11 cellular contexts compared by ENCODE assay signal in the genomic region with DNA sequence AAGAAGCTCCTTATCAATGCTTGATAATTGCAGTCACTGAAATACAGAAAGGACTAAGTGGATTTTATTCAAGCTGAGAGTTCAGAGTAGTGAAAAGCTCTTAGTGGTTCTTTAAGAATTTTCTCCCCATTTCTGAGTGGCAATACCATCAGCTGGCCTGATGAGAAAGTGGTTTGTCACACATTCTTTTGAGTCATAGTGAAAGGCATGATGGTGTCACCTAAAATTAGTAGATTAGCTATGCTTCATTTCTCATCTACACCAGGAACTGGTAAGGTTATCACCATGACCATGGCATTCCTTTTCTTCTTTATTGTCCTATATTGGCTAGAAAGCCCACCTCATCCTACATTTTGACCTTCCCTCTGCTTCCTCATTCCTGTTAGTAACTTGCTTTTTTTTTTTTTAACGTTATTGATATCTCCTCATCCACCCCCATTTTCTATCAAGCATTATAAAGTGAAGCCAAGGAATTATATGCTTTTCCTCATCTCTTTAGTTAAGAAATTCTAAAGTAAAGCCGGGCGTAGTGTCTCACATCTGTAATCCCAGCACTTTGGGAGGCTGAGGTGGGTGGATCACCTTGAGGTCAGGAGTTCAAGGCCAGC.
DNase-seq lines count a peak whose midpoint lies in the region; ATAC-seq, FAIRE-seq and TF ChIP-seq lines count a peak whose summit lies in the region.
"Had no signal": no experiment of that assay in that cellular context is flagged by ENCODE, and none has a peak within 500 bp of the region (broad histone marks: within the 10 kb centered on the region; RNA-seq: fewer than 3 reads in every experiment).

No MANE protein-coding gene starts in this region.

- POLR2A ChIA-PET in activated CD8-positive, alpha-beta T cell treated with anti-CD3 and anti-CD28 coated beads for 36 hours (lab: Charles Lee): interaction anchor here (1.2 kb wide), 1 partner anchor 69 kb away, joined by 3 read pairs; no protein-coding TSS in a partner anchor
- POLR2A ChIA-PET in activated CD8-positive, alpha-beta T cell treated with anti-CD3 and anti-CD28 coated beads, Interleukin-2, amount 10 ng/mL, durations not matched to agents 7 days and 5 days (lab: Charles Lee): no interaction called here

- DNase-seq in activated CD8-positive, alpha-beta T cell treated with anti-CD3 and anti-CD28 coated beads for 36 hours: no peak
- no peak for DNase-seq in activated CD8-positive, alpha-beta T cell treated with anti-CD3 and anti-CD28 coated beads, Interleukin-2, amount 10 ng/mL, durations not matched to agents 7 days and 5 days
- DNase-seq in psoas muscle (no peak), EL (no peak), small intestine (no peak), NCI-H187 (lab: John Stamatoyannopoulos, UW) (no peak)
- DNase-seq: activated T-cell treated with anti-CD3 and anti-CD28 coated beads, Interleukin-2, amount 50 U/mL, for 24 hours; SIG-M5 had no signal

- CTCF ChIA-PET in activated CD8-positive, alpha-beta T cell treated with anti-CD3 and anti-CD28 coated beads for 36 hours (lab: Charles Lee): no interaction called here
- CTCF ChIA-PET in activated CD8-positive, alpha-beta T cell treated with anti-CD3 and anti-CD28 coated beads, Interleukin-2, amount 10 ng/mL, durations not matched to agents 7 days and 5 days (lab: Charles Lee): interaction anchor here (1.1 to 1.3 kb wide), 2 partner anchors 70 to 94 kb away, joined by 3 to 5 read pairs; no protein-coding TSS in a partner anchor

- TF ChIP-seq CTCF in activated CD8-positive, alpha-beta T cell treated with anti-CD3 and anti-CD28 coated beads for 36 hours (IDR thresholded peaks at IDR 0.05): no peak
- no peak for TF ChIP-seq CTCF in psoas muscle (IDR thresholded peaks at IDR 0.05)

- no peak overlapping the region for H3K4me3 ChIP-seq in psoas muscle
- H3K4me3 ChIP-seq in small intestine (ENCODE audit: low read depth in 1 of 2, low read length in 2 of 2): no peak overlapping the region
- H3K4me3 ChIP-seq: A549 had no signal

- peaks cover 8% of the 10 kb centered on the region for H3K4me1 ChIP-seq in psoas muscle
- no peaks in the 10 kb centered on the region for H3K4me1 ChIP-seq in small intestine (ENCODE audit: control insufficient read depth in 2 of 2, insufficient read depth in 1 of 2, low read depth in 1 of 2, low read length in 1 of 2)

- H3K9me3 Mint-ChIP-seq in activated CD8-positive, alpha-beta T cell treated with anti-CD3 and anti-CD28 coated beads for 36 hours: no peaks in the 10 kb centered on the region
- H3K9me3 Mint-ChIP-seq in activated CD8-positive, alpha-beta T cell treated with anti-CD3 and anti-CD28 coated beads, Interleukin-2, amount 10 ng/mL, durations not matched to agents 7 days and 5 days (ENCODE audit: insufficient read depth): no peaks in the 10 kb centered on the region
- H3K9me3 Mint-ChIP-seq: activated T-cell treated with anti-CD3 and anti-CD28 coated beads, Interleukin-2, amount 50 U/mL, for 24 hours had no signal

- no peak overlapping the region for H3K4me3 Mint-ChIP-seq in activated CD8-positive, alpha-beta T cell treated with anti-CD3 and anti-CD28 coated beads for 36 hours
- no peak overlapping the region for H3K4me3 Mint-ChIP-seq in activated CD8-positive, alpha-beta T cell treated with anti-CD3 and anti-CD28 coated beads, Interleukin-2, amount 10 ng/mL, durations not matched to agents 7 days and 5 days
- H3K4me3 Mint-ChIP-seq: activated T-cell treated with anti-CD3 and anti-CD28 coated beads, Interleukin-2, amount 50 U/mL, for 24 hours had no signal

- peaks cover 3% of the 10 kb centered on the region for H3K4me1 Mint-ChIP-seq in activated CD8-positive, alpha-beta T cell treated with anti-CD3 and anti-CD28 coated beads for 36 hours (ENCODE audit: low read depth)
- H3K4me1 Mint-ChIP-seq in activated CD8-positive, alpha-beta T cell treated with anti-CD3 and anti-CD28 coated beads, Interleukin-2, amount 10 ng/mL, durations not matched to agents 7 days and 5 days (ENCODE audit: low read depth): peaks cover 5% of the 10 kb centered on the region

- H3K27me3 Mint-ChIP-seq in activated CD8-positive, alpha-beta T cell treated with anti-CD3 and anti-CD28 coated beads for 36 hours: peaks cover 4% of the 10 kb centered on the region
- H3K27me3 Mint-ChIP-seq in activated CD8-positive, alpha-beta T cell treated with anti-CD3 and anti-CD28 coated beads, Interleukin-2, amount 10 ng/mL, durations not matched to agents 7 days and 5 days (ENCODE audit: low read depth): peaks cover 1% of the 10 kb centered on the region
- H3K27me3 Mint-ChIP-seq: activated T-cell treated with anti-CD3 and anti-CD28 coated beads, Interleukin-2, amount 50 U/mL, for 24 hours had no signal

- peak; percentile 72 for ATAC-seq in activated CD8-positive, alpha-beta T cell treated with anti-CD3 and anti-CD28 coated beads for 36 hours
- ATAC-seq in activated CD8-positive, alpha-beta T cell treated with anti-CD3 and anti-CD28 coated beads, Interleukin-2, amount 10 ng/mL, durations not matched to agents 7 days and 5 days: no peak
- peak; percentile 98 for ATAC-seq in GM21786 (IDR thresholded peaks at IDR 0.05; ENCODE audit: unreplicated experiment)
- peak; percentile 99 for ATAC-seq in HG03432 (IDR thresholded peaks at IDR 0.05; ENCODE audit: unreplicated experiment)
- ATAC-seq in psoas muscle: peak in 3 of 4 donors; percentile 30 to 64 (median 41)
- ATAC-seq: A549 had no signal

- H3K9me3 ChIP-seq in psoas muscle (no peaks in the 10 kb centered on the region), small intestine (ENCODE audit: control insufficient read depth, low read depth) (no peaks in the 10 kb centered on the region)
- H3K9me3 ChIP-seq: A549 had no signal

- H3K27me3 ChIP-seq in psoas muscle (ENCODE audit: insufficient read depth in 3 of 3, low read length in 2 of 3) (no peaks in the 10 kb centered on the region), small intestine (ENCODE audit: control insufficient read depth in 2 of 2, insufficient read depth in 2 of 2, low read length in 2 of 2) (no peaks in the 10 kb centered on the region)

- intact Hi-C loops in activated CD8-positive, alpha-beta T cell treated with anti-CD3 and anti-CD28 coated beads for 36 hours (cut with micrococcal nuclease): no loop called here
- intact Hi-C loops in psoas muscle (cut with DNase I): no loop called here

- no peaks in the 10 kb centered on the region for H3K36me3 ChIP-seq in psoas muscle (ENCODE audit: insufficient read depth in 1 of 2, low read depth in 1 of 2)
- H3K36me3 ChIP-seq in small intestine (ENCODE audit: control insufficient read depth in 2 of 2, insufficient read depth in 2 of 2, low read length in 2 of 2): no peaks in the 10 kb centered on the region

- FAIRE-seq in small intestine (lab: Jason Lieb, UNC): no peak
- FAIRE-seq: A549 had no signal

- H3K36me3 Mint-ChIP-seq in activated CD8-positive, alpha-beta T cell treated with anti-CD3 and anti-CD28 coated beads for 36 hours (ENCODE audit: low read depth): no peaks in the 10 kb centered on the region
- no peaks in the 10 kb centered on the region for H3K36me3 Mint-ChIP-seq in activated CD8-positive, alpha-beta T cell treated with anti-CD3 and anti-CD28 coated beads, Interleukin-2, amount 10 ng/mL, durations not matched to agents 7 days and 5 days (ENCODE audit: low read depth)

- WGBS in psoas muscle, 3 donors: 75 to 82% (median 78%) methylated on average over 3 of the region's 3 CpGs
- 74 to 85% (median 78%) methylated on average over 3 of the region's 3 CpGs for WGBS in small intestine, 3 donors

- H3K27ac ChIP-seq in psoas muscle (no peak overlapping the region), small intestine (ENCODE audit: low read depth in 1 of 2, low read length in 1 of 2) (no peak overlapping the region)

- H3K27ac Mint-ChIP-seq in activated CD8-positive, alpha-beta T cell treated with anti-CD3 and anti-CD28 coated beads for 36 hours: no peak overlapping the region
- no peak overlapping the region for H3K27ac Mint-ChIP-seq in activated CD8-positive, alpha-beta T cell treated with anti-CD3 and anti-CD28 coated beads, Interleukin-2, amount 10 ng/mL, durations not matched to agents 7 days and 5 days
- H3K27ac Mint-ChIP-seq: activated T-cell treated with anti-CD3 and anti-CD28 coated beads, Interleukin-2, amount 50 U/mL, for 24 hours had no signal
